In the genomic region with DNA sequence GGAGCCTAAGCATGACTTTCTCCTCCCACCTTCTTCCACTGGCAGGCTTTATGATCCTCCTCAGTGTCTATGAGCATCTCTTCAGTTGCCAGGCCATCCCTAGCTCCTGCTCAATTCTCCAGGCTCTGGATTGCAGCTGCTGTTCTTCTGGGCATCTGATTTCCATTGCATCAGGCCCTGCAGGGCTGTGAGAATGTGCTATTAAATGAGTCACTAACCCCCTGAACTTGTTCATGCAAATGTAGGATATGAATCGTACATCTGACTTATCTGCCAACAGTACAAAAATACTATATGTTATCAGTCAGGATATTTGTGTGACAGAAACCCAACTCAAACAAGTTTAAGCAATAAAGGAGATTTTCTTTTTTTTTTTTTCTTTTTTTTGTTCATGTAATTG, we compare ENCODE assay signal across 11 cellular contexts. TPM values are rescaled to one million over a fixed set of nuclear protein-coding genes. Genes with fewer than 3 reads are reported as not detected.
DNase-seq lines count a peak whose midpoint lies in the region; ATAC-seq and TF ChIP-seq lines count a peak whose summit lies in the region.
"Had no signal": no experiment of that assay in that cellular context is flagged by ENCODE, and none has a peak within 500 bp of the region (broad histone marks: within the 10 kb centered on the region; RNA-seq: fewer than 3 reads in every experiment).

No MANE protein-coding gene starts in this region.

- TF ChIP-seq CTCF in AG09309 (IDR thresholded peaks at IDR 0.05; ENCODE audit: control insufficient read depth, insufficient read depth, low read depth, low read length, missing control alignments), result no peak

- no peak overlapping the region for H3K4me3 ChIP-seq in AG09309 (ENCODE audit: control insufficient read depth, low read depth, low read length)

- no peak for TF ChIP-seq POLR2A in GM18505 (IDR thresholded peaks at IDR 0.05; ENCODE audit: borderline replicate concordance, extremely low read depth, insufficient read depth, insufficient read length)

- no peak for ATAC-seq in GM21717 (IDR thresholded peaks at IDR 0.05; ENCODE audit: unreplicated experiment)
- ATAC-seq in GM18505 (IDR thresholded peaks at IDR 0.05; ENCODE audit: unreplicated experiment), result no peak

- DNase-seq in AG09309 (ENCODE audit: low read depth), result peak; percentile 81
- DNase-seq in HPDE6-E6E7 (ENCODE audit: extremely low spot score), result peak; percentile 78
- DNase-seq in astrocyte of the hippocampus (ENCODE audit: low read depth, low spot score), result peak; percentile 64
- peak; percentile 95 for DNase-seq in iris pigment epithelial cell (ENCODE audit: low read depth)
- DNase-seq in activated effector memory CD4-positive, alpha-beta T cell treated with anti-CD3 and anti-CD28 coated beads, Interleukin-2, amount 50 U/mL, for 16 hours, result no peak
- no peak for DNase-seq in mucosa of gallbladder (ENCODE audit: low spot score)
- DNase-seq: activated T-cell treated with anti-CD3 and anti-CD28 coated beads, Interleukin-2, amount 50 U/mL, for 4 hours; DMS79; nucleus accumbens had no signal

RNA-seq across cellular contexts. Expression of a gene that starts 11.9 kb away (rescaled TPM):
- total RNA-seq in mucosa of gallbladder, result 5.4 TPM

RNA-seq across cellular contexts. Expression of a gene that starts 25.7 kb away (rescaled TPM):
- total RNA-seq in mucosa of gallbladder, result 25.6 TPM

Comparison
In these comparisons a context has a peak if more than half of its experiments do, and no peak if none do; other contexts are left out.
1. DNase-seq: peak in AG09309 (single experiment), HPDE6-E6E7 (single experiment), astrocyte of the hippocampus (single experiment) and iris pigment epithelial cell (single experiment); none in activated effector memory CD4-positive, alpha-beta T cell treated with anti-CD3 and anti-CD28 coated beads, Interleukin-2, amount 50 U/mL, for 16 hours (single experiment) and mucosa of gallbladder (single experiment).